In the genomic region with DNA sequence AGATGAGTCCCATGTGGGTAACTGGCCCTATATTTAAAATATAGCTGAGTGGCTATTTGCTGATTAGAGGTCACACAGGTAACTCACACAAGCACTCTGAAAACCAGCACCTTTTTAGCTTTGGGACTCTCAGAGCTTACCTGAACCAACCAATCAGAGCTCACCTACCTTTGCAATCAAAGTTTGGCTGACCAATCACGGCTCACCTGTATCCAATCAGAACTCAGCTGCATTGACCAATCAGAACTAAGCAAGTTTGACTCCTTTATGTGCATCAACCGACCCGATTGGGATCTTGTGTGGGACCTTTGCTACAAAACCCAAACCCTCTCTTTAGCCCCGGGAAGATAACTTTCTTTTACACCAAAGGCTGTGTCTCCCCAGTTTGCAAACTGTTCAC, we compare ENCODE assay signal across 19 cellular contexts.
"Had no signal": no experiment of that assay in that cellular context is flagged by ENCODE, and none has a peak within 500 bp of the region (broad histone marks: within the 10 kb centered on the region; RNA-seq: fewer than 3 reads in every experiment).

No MANE protein-coding gene starts in this region.

- H3K27ac ChIP-seq: dorsolateral prefrontal cortex, left lung had no signal

- H3K4me3 ChIP-seq: dorsolateral prefrontal cortex, left lung, mucosa of descending colon had no signal

- H3K9me3 ChIP-seq: mucosa of descending colon had no signal

- DNase-seq: activated CD4-positive, alpha-beta T cell treated with anti-CD3 and anti-CD28 coated beads for 36 hours; activated CD4-positive, alpha-beta T cell treated with anti-CD3 and anti-CD28 coated beads, Interleukin-2, amount 50 U/mL, for 48 hours; activated naive CD4-positive, alpha-beta T cell treated with Interleukin-2 at 50 U/mL for 16 hours; activated naive CD8-positive, alpha-beta T cell treated with anti-CD3 and anti-CD28 coated beads, Interleukin-2, amount 10 ng/mL, durations not matched to agents 7 days and 5 days; anterior cingulate cortex; caudate nucleus; dorsolateral prefrontal cortex; foreskin melanocyte; left lung; naive thymus-derived CD8-positive, alpha-beta T cell; posterior cingulate gyrus; stimulated activated CD4-positive, alpha-beta T cell treated with anti-CD3 and anti-CD28 coated beads, Interleukin-12 subunit alpha, Interleukin-12 subunit beta, amount 100 ng/mL, for 4 hours; stimulated activated CD4-positive, alpha-beta T cell treated with anti-CD3 and anti-CD28 coated beads, Interleukin-1b, Interleukin-23, amount 100 ng/mL, for 48 hours; stimulated activated CD8-positive, alpha-beta memory T cell treated with anti-CD3 and anti-CD28 coated beads, Interleukin-4, amount 100 ng/mL, for 48 hours; stimulated activated naive CD4-positive, alpha-beta T cell; trophoblast cell had no signal

- ATAC-seq: activated CD4-positive, alpha-beta T cell treated with anti-CD3 and anti-CD28 coated beads for 36 hours; activated T-helper 17 cell treated with anti-CD3 and anti-CD28 coated beads, Interleukin-2, amount 50 U/mL, for 72 hours; left lung; naive thymus-derived CD8-positive, alpha-beta T cell; WTC11 had no signal

- H3K36me3 ChIP-seq: left lung had no signal
